Comparison of ENCODE assay signal across 9 cellular contexts in the genomic region with DNA sequence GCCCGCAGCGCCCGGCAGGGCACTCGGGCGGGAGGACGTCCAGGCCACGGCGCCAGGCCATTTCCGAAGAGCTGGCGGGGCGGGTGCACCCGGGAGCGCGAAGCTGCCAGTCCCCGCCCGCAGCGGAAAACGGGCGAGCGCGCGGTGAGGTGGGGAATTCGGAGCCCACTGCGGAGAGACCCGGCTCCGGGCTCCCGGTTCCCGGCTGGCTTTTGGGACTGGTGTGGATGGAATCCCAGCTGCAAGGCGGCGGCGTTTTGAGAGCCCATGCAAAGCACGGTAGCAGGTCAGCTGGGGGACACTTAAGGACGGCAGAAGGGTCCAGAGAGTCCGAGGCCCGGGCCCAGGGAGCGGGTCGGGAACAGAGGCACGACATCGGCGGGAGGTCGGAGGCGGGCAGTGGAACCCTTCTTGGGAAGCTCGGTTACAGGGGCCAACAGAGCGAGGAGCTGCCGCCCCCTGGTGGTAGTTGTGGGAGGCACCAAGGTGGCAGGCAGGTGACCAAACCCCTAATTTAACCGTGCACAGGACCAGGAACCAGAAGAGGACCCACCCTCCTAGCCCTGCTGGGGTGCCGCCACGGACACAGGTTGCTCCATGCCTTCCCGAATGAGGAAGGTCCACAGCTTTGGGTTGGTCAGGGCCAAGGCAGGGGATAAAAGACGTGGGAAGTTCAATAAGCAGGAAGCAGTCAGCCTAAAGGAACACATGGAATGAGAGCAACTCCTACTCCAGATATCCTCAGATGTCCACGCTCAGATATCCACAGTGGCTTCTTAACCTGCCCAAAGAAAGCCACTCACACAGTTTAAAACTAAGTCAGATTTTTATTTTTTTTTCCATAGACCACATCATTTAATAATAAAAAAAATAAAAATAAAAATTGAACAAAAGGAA. TPM values are rescaled to one million over a fixed set of nuclear protein-coding genes. Genes with fewer than 3 reads are reported as not detected.
DNase-seq lines count a peak whose midpoint lies in the region; ATAC-seq and TF ChIP-seq lines count a peak whose summit lies in the region.
"Had no signal": no experiment of that assay in that cellular context is flagged by ENCODE, and none has a peak within 500 bp of the region (broad histone marks: within the 10 kb centered on the region; RNA-seq: fewer than 3 reads in every experiment).

No MANE protein-coding gene starts in this region.

- H3K27ac ChIP-seq in C4-2B (peak overlapping the region; percentile 73), neural cell (ENCODE audit: low read length) (peak overlapping the region; percentile 56), subcutaneous abdominal adipose tissue (ENCODE audit: low read depth, low read length) (no peak overlapping the region)

- H3K36me3 ChIP-seq in neural cell (ENCODE audit: insufficient read depth, low read length) (peaks cover 7% of the 10 kb centered on the region), subcutaneous abdominal adipose tissue (ENCODE audit: control insufficient read depth in 5 of 5, insufficient read depth in 5 of 5, low read length in 5 of 5) (peaks cover 7 to 40% (median 37%) of the 10 kb centered on the region in 5 donors)

- peaks cover 0 to 33% (median 25%) of the 10 kb centered on the region in 5 donors for H3K4me1 ChIP-seq in subcutaneous abdominal adipose tissue (ENCODE audit: control insufficient read depth in 5 of 5, insufficient read depth in 5 of 5, low read length in 5 of 5)

- H3K27me3 ChIP-seq in neural cell (ENCODE audit: insufficient read depth, low read depth, low read length) (no peaks in the 10 kb centered on the region), subcutaneous abdominal adipose tissue (ENCODE audit: control insufficient read depth in 5 of 5, insufficient read depth in 4 of 5, low read length in 5 of 5) (no peaks in the 10 kb centered on the region)

- H3K9me3 ChIP-seq in neural cell (ENCODE audit: low read length): no peaks in the 10 kb centered on the region
- H3K9me3 ChIP-seq in subcutaneous abdominal adipose tissue (ENCODE audit: control insufficient read depth in 5 of 5, low read length in 5 of 5): no peaks in the 10 kb centered on the region

- no peaks in the 10 kb centered on the region for H4K20me1 ChIP-seq in neural cell (ENCODE audit: insufficient read depth)

- H3F3A ChIP-seq in neural cell (ENCODE audit: insufficient read depth, low read length, poor library complexity, severe bottlenecking): no peaks in the 10 kb centered on the region

- DNase-seq in activated T-cell treated with anti-CD3 and anti-CD28 coated beads for 4 hours (peak; percentile 81), fibroblast of peridontal ligament (ENCODE audit: extremely low read depth) (peak; percentile 76), amniotic stem cell (lab: John Stamatoyannopoulos, UW) (no peak)

- peak overlapping the region; percentile 21 for H2AFZ ChIP-seq in neural cell (ENCODE audit: low read depth, low read length)

- H3K4me3 ChIP-seq in neural cell (ENCODE audit: low read length) (peak overlapping the region; percentile 84), subcutaneous abdominal adipose tissue (ENCODE audit: low read depth in 1 of 5, low read length in 5 of 5) (peak overlapping the region in 4 of 5 donors; percentile 67 to 78 (median 68))

- TF ChIP-seq RAD21 in Ishikawa (IDR thresholded peaks at IDR 0.05; ENCODE audit: low read depth) (peak; percentile 74), neural cell (conservative IDR thresholded peaks at IDR 0.05) (peak; percentile 91)

- TF ChIP-seq CTCF in C4-2B (conservative IDR thresholded peaks at IDR 0.05) (peak; percentile 93), neural cell (IDR thresholded peaks at IDR 0.05; ENCODE audit: poor library complexity, severe bottlenecking) (peak; percentile 98)

- H3K4me2 ChIP-seq in neural cell (ENCODE audit: low read length): peak overlapping the region; percentile 79

- H3K9ac ChIP-seq in neural cell (ENCODE audit: low read length): peak overlapping the region; percentile 80
- peak overlapping the region in 3 of 5 donors; percentile 60 to 72 (median 62) for H3K9ac ChIP-seq in subcutaneous abdominal adipose tissue (ENCODE audit: low read length in 5 of 5)

- ATAC-seq in GM21515 (IDR thresholded peaks at IDR 0.05; ENCODE audit: unreplicated experiment): peak; percentile 62

- no peaks in the 10 kb centered on the region for H3K9me2 ChIP-seq in neural cell (ENCODE audit: insufficient read depth, low read length)

- TF ChIP-seq EP300 in Ishikawa (IDR thresholded peaks at IDR 0.05; ENCODE audit: borderline replicate concordance) (no peak), neural cell (conservative IDR thresholded peaks at IDR 0.05; ENCODE audit: poor library complexity, severe bottlenecking) (no peak)

- H3K79me2 ChIP-seq in neural cell (replicated peaks; ENCODE audit: insufficient read depth, low read length): peaks cover 6% of the 10 kb centered on the region

TF ChIP-seq in Ishikawa, 13 proteins besides CTCF, POLR2A, EP300 and RAD21:
- TF ChIP-seq, protein P1, sequence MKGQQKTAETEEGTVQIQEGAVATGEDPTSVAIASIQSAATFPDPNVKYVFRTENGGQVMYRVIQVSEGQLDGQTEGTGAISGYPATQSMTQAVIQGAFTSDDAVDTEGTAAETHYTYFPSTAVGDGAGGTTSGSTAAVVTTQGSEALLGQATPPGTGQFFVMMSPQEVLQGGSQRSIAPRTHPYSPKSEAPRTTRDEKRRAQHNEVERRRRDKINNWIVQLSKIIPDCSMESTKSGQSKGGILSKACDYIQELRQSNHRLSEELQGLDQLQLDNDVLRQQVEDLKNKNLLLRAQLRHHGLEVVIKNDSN (IDR thresholded peaks at IDR 0.05): peak; percentile 50
- TF ChIP-seq, protein P2, sequence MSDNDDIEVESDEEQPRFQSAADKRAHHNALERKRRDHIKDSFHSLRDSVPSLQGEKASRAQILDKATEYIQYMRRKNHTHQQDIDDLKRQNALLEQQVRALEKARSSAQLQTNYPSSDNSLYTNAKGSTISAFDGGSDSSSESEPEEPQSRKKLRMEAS (IDR thresholded peaks at IDR 0.05): peak; percentile 65
- peak; percentile 13; the same call in 1 of the 2 replicates for TF ChIP-seq NFIC (IDR thresholded peaks at IDR 0.05)
- no peak for TF ChIP-seq YY1 (IDR thresholded peaks at IDR 0.05; ENCODE audit: low read depth)
- TF ChIP-seq ZBTB7A (IDR thresholded peaks at IDR 0.05; ENCODE audit: low read depth): peak; percentile 76; the same call in 1 of the 2 replicates

TF ChIP-seq in neural cell, 6 proteins besides CTCF, POLR2A, EP300 and RAD21:
- TF ChIP-seq EZH2 (IDR thresholded peaks at IDR 0.05; ENCODE audit: borderline replicate concordance, insufficient read depth, low read length, poor library complexity, severe bottlenecking): no peak
- peak; percentile 50 for TF ChIP-seq POLR2AphosphoS5 (IDR thresholded peaks at IDR 0.05)
- no peak for TF ChIP-seq TAF1 (IDR thresholded peaks at IDR 0.05; ENCODE audit: low read depth)
- peak; percentile 98 for TF ChIP-seq SMC3 (conservative IDR thresholded peaks at IDR 0.05; ENCODE audit: poor library complexity)
- TF ChIP-seq, protein P3, sequence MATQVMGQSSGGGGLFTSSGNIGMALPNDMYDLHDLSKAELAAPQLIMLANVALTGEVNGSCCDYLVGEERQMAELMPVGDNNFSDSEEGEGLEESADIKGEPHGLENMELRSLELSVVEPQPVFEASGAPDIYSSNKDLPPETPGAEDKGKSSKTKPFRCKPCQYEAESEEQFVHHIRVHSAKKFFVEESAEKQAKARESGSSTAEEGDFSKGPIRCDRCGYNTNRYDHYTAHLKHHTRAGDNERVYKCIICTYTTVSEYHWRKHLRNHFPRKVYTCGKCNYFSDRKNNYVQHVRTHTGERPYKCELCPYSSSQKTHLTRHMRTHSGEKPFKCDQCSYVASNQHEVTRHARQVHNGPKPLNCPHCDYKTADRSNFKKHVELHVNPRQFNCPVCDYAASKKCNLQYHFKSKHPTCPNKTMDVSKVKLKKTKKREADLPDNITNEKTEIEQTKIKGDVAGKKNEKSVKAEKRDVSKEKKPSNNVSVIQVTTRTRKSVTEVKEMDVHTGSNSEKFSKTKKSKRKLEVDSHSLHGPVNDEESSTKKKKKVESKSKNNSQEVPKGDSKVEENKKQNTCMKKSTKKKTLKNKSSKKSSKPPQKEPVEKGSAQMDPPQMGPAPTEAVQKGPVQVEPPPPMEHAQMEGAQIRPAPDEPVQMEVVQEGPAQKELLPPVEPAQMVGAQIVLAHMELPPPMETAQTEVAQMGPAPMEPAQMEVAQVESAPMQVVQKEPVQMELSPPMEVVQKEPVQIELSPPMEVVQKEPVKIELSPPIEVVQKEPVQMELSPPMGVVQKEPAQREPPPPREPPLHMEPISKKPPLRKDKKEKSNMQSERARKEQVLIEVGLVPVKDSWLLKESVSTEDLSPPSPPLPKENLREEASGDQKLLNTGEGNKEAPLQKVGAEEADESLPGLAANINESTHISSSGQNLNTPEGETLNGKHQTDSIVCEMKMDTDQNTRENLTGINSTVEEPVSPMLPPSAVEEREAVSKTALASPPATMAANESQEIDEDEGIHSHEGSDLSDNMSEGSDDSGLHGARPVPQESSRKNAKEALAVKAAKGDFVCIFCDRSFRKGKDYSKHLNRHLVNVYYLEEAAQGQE (IDR thresholded peaks at IDR 0.05; ENCODE audit: borderline replicate concordance): peak; percentile 21
- peak; percentile 59 for TF ChIP-seq MXI1 (conservative IDR thresholded peaks at IDR 0.05; ENCODE audit: poor library complexity, severe bottlenecking)

RNA-seq across cellular contexts. Expression of a gene that starts 0.7 kb away (rescaled TPM):
- 31.7 and 37.0 TPM in 2 replicates for polyA plus RNA-seq in neural cell
- 28.6 and 37.7 TPM in 2 replicates for polyA minus RNA-seq in neural cell

RNA-seq across cellular contexts. Expression of a gene that starts 16.0 kb away (rescaled TPM):
- polyA plus RNA-seq in neural cell: not detected in 2 replicates
- not detected in 2 replicates for polyA minus RNA-seq in neural cell
- polyA plus RNA-seq: adipose tissue had no signal

RNA-seq across cellular contexts. Expression of a gene that starts 23.3 kb away (rescaled TPM):
- polyA plus RNA-seq in neural cell: 147 and 168 TPM in 2 replicates
- polyA minus RNA-seq in neural cell: 118 and 123 TPM in 2 replicates

RNA-seq across cellular contexts. Expression of a gene that starts 36.9 kb away (rescaled TPM):
- polyA plus RNA-seq in neural cell: 132 and 143 TPM in 2 replicates
- 137 and 139 TPM in 2 replicates for polyA minus RNA-seq in neural cell

RNA-seq across cellular contexts. Expression of a gene that starts 37.3 kb away (rescaled TPM):
- 23.3 and 26.4 TPM in 2 replicates for polyA plus RNA-seq in neural cell
- polyA minus RNA-seq in neural cell: 14.6 and 19.2 TPM in 2 replicates
